ENCODE assay signal across 8 cellular contexts in genomic region chr1:67683736-67684525, GRCh38. TPM values are rescaled to one million over a fixed set of nuclear protein-coding genes. Genes with fewer than 3 reads are reported as not detected.
A peak's percentile ranks its signal among the peaks of the same experiment; 100 is the strongest.
DNase-seq lines count a peak whose midpoint lies in the region; ATAC-seq and TF ChIP-seq lines count a peak whose summit lies in the region.

No MANE protein-coding gene starts in this region.

- intact Hi-C loops in heart right ventricle (cut with DNase I) (loop anchor here in 7 of 10 donors (2.0 to 10.0 kb wide), 7 partner anchors 37 to 151 kb away; partner anchors contain the start of gene GNG12 (in 1 of the 7)), left cardiac atrium (cut with DNase I) (loop anchor here in 1 of 2 donors (10.0 kb wide), 1 partner anchor 119 kb away; no protein-coding TSS in a partner anchor)

- ATAC-seq in heart right ventricle, result no peak
- no peak for ATAC-seq in left cardiac atrium
- ATAC-seq in HG03175 (IDR thresholded peaks at IDR 0.05; ENCODE audit: unreplicated experiment), result no peak
- ATAC-seq in HG02870 (IDR thresholded peaks at IDR 0.05; ENCODE audit: unreplicated experiment), result no peak

- TF ChIP-seq CTCF in heart right ventricle (IDR thresholded peaks at IDR 0.05), result no peak
- TF ChIP-seq CTCF in fibroblast of mammary gland (conservative IDR thresholded peaks at IDR 0.05; ENCODE audit: control insufficient read depth, insufficient read depth, low read depth, low read length), result no peak

- H3K27me3 ChIP-seq in heart right ventricle (no peaks in the 10 kb centered on the region), skeletal muscle tissue (ENCODE audit: control insufficient read depth in 3 of 3, insufficient read depth in 3 of 3, low read length in 3 of 3) (no peaks in the 10 kb centered on the region)

- H3K9me3 ChIP-seq in heart right ventricle (no peaks in the 10 kb centered on the region), skeletal muscle tissue (ENCODE audit: control insufficient read depth in 3 of 3, low read length in 3 of 3) (no peaks in the 10 kb centered on the region)

- H3K27ac ChIP-seq in heart right ventricle (peak overlapping the region in 9 of 10 donors; percentile 6 to 99 (median 52)), skeletal muscle tissue (ENCODE audit: low read depth, low read length) (peak overlapping the region; percentile 98)

- H3K4me1 ChIP-seq in heart right ventricle (peaks cover 2 to 47% (median 30%) of the 10 kb centered on the region in 9 donors), skeletal muscle tissue (ENCODE audit: control insufficient read depth in 3 of 3, insufficient read depth in 3 of 3, low read length in 3 of 3) (peaks cover 16 to 26% (median 23%) of the 10 kb centered on the region in 3 donors)

- peak overlapping the region; percentile 47 to 72 (median 66) for H3K9ac ChIP-seq in skeletal muscle tissue (ENCODE audit: low read depth in 1 of 3, low read length in 3 of 3)

- H3K4me3 ChIP-seq in heart right ventricle (peak overlapping the region in 9 of 10 donors; percentile 25 to 93 (median 89)), fibroblast of mammary gland (ENCODE audit: control insufficient read depth, low read depth, low read length) (peak overlapping the region; percentile 39), skeletal muscle tissue (ENCODE audit: low read length in 3 of 3) (peak overlapping the region in 2 of 3 donors; percentile 52 to 59)

- peaks cover 0 to 21% (median 16%) of the 10 kb centered on the region in 9 donors for H3K36me3 ChIP-seq in heart right ventricle
- H3K36me3 ChIP-seq in skeletal muscle tissue (ENCODE audit: control insufficient read depth in 3 of 3, insufficient read depth in 3 of 3, low read length in 3 of 3), result peaks cover 0 to 15% (median 7%) of the 10 kb centered on the region in 3 donors

- WGBS in heart right ventricle, 2 donors, result 23 to 24% methylated on average over 8 of the region's 8 CpGs

- DNase-seq in heart right ventricle (no peak), left cardiac atrium (no peak), fibroblast of mammary gland (ENCODE audit: low read depth) (peak; percentile 69), NCI-H128 (lab: John Stamatoyannopoulos, UW; ENCODE audit: unreplicated experiment) (no peak)
- peak; percentile 11 to 40 for DNase-seq in activated CD8-positive, alpha-beta memory T cell treated with anti-CD3 and anti-CD28 coated beads for 4 hours (ENCODE audit: low read depth in 2 of 2)

RNA-seq across cellular contexts. Expression of gene GADD45A, which starts 1.1 kb away (rescaled TPM):
- total RNA-seq in heart right ventricle, result 100 to 1,000 TPM in 4 of 10 donors, 10 to 100 TPM in 6; 26.2 to 148 (median 72.7) TPM
- 10 to 100 TPM; 40.6 to 41.4 TPM for polyA plus RNA-seq in heart right ventricle
- 10 to 100 TPM; 14.0 to 15.8 TPM for total RNA-seq in left cardiac atrium
- 11.0 TPM for total RNA-seq in skeletal muscle tissue

Comparison
In these comparisons a context has a peak if more than half of its experiments do, and no peak if none do; other contexts are left out.
1. DNase-seq: peak in activated CD8-positive, alpha-beta memory T cell treated with anti-CD3 and anti-CD28 coated beads for 4 hours (2 of 2) and fibroblast of mammary gland (single experiment); none in heart right ventricle (0 of 2), left cardiac atrium (single experiment) and NCI-H128 (single experiment).
2. H3K4me3 ChIP-seq: peak in every context shown above with its lines; median percentile 89 in heart right ventricle; 56 in skeletal muscle tissue; 39 in fibroblast of mammary gland.